Comparison of ENCODE assay signal across 18 cellular contexts in the genomic region with DNA sequence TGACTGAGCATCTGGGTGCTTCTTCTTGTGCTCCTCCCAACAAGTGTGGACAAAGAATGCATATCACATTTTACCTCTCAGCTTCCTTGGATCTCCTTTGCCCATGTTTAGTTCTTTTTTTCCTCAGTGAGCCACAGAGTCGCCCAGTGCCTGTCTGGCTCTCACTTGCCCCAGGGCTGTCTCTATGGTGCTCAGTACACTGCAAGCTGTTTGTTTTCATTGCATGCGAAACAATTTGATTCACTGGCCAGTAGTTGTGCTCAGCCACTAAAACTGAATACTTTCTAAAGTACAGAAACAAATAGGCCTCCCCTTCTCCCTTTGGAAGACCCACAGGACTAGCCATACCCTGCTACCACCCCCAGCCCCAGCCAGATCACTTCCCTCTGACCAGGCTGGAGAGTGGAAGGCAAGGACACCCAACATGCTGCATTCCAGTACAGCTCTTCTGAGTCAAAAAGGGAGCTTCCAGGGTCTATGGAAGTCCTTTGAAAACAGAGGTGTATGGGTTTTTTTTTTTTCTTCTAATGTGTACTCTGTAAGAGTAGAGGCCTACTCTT. TPM values are rescaled to one million over a fixed set of nuclear protein-coding genes. Genes with fewer than 3 reads are reported as not detected.
DNase-seq lines count a peak whose midpoint lies in the region; ATAC-seq, FAIRE-seq and TF ChIP-seq lines count a peak whose summit lies in the region.
"Had no signal": no experiment of that assay in that cellular context is flagged by ENCODE, and none has a peak within 500 bp of the region (broad histone marks: within the 10 kb centered on the region; RNA-seq: fewer than 3 reads in every experiment).

No MANE protein-coding gene starts in this region.

- no peak for DNase-seq in GM19239 (ENCODE audit: insufficient read length, low spot score)
- no peak for DNase-seq in WTC11 (ENCODE audit: low spot score)
- DNase-seq in endothelial cell (ENCODE audit: low spot score), result no peak
- no peak for DNase-seq in osteocyte (ENCODE audit: extremely low spot score, unreplicated experiment)
- no peak for DNase-seq in AML-193 (lab: John Stamatoyannopoulos, UW)
- no peak for DNase-seq in HPDE6-E6E7 (ENCODE audit: extremely low spot score)
- no peak for DNase-seq in NCI-H446 (lab: John Stamatoyannopoulos, UW)
- DNase-seq: activated CD4-positive, CD25-positive, alpha-beta regulatory T cell treated with anti-CD3 and anti-CD28 coated beads, Interleukin-2, amount 50 U/mL, for 72 hours; gastrocnemius medialis; Kasumi-1; left colon; NCI-H2171; occipital lobe; OCI-M1; right cardiac atrium had no signal

- H3K9me3 Mint-ChIP-seq in WTC11 (no peaks in the 10 kb centered on the region), endothelial cell (ENCODE audit: unreplicated experiment) (no peaks in the 10 kb centered on the region), osteocyte (ENCODE audit: unreplicated experiment) (no peaks in the 10 kb centered on the region)
- H3K9me3 Mint-ChIP-seq: activated T-helper 17 cell treated with anti-CD3 and anti-CD28 coated beads, Interleukin-2, amount 50 U/mL, for 72 hours had no signal

- H3K27me3 Mint-ChIP-seq in WTC11 (ENCODE audit: low read depth), result no peaks in the 10 kb centered on the region; the same call in 1 of the 2 replicates
- H3K27me3 Mint-ChIP-seq in endothelial cell (ENCODE audit: unreplicated experiment), result peaks cover 5% of the 10 kb centered on the region
- H3K27me3 Mint-ChIP-seq in osteocyte (ENCODE audit: unreplicated experiment), result no peaks in the 10 kb centered on the region

- CTCF ChIA-PET in WTC11 (lab: Charles Lee), result no interaction called here

- POLR2A ChIA-PET in WTC11 (lab: Charles Lee), result no interaction called here

- H3K4me3 Mint-ChIP-seq in WTC11 (no peak overlapping the region), endothelial cell (ENCODE audit: unreplicated experiment) (peak overlapping the region; percentile 5), osteocyte (ENCODE audit: unreplicated experiment) (peak overlapping the region; percentile 56)
- H3K4me3 Mint-ChIP-seq: activated T-helper 17 cell treated with anti-CD3 and anti-CD28 coated beads, Interleukin-2, amount 50 U/mL, for 72 hours had no signal

- peak overlapping the region; percentile 28; the same call in 1 of the 2 replicates for H3K27ac Mint-ChIP-seq in WTC11
- no peak overlapping the region for H3K27ac Mint-ChIP-seq in endothelial cell (ENCODE audit: unreplicated experiment)
- peak overlapping the region; percentile 83 for H3K27ac Mint-ChIP-seq in osteocyte (ENCODE audit: unreplicated experiment)
- H3K27ac Mint-ChIP-seq: activated T-helper 17 cell treated with anti-CD3 and anti-CD28 coated beads, Interleukin-2, amount 50 U/mL, for 72 hours had no signal

- ATAC-seq in WTC11 (no peak), HG03565 (IDR thresholded peaks at IDR 0.05; ENCODE audit: unreplicated experiment) (no peak)
- ATAC-seq: activated T-helper 17 cell treated with anti-CD3 and anti-CD28 coated beads, Interleukin-2, amount 50 U/mL, for 72 hours; gastrocnemius medialis; left colon; right cardiac atrium had no signal

- H3K36me3 Mint-ChIP-seq in WTC11, result peaks cover 9% of the 10 kb centered on the region
- peaks cover 10% of the 10 kb centered on the region for H3K36me3 Mint-ChIP-seq in endothelial cell (ENCODE audit: low read depth, unreplicated experiment)
- peaks cover 29% of the 10 kb centered on the region for H3K36me3 Mint-ChIP-seq in osteocyte (ENCODE audit: unreplicated experiment)

- H3K4me1 Mint-ChIP-seq in WTC11 (peaks cover 57% of the 10 kb centered on the region), endothelial cell (ENCODE audit: unreplicated experiment) (peaks cover 55% of the 10 kb centered on the region), osteocyte (ENCODE audit: unreplicated experiment) (peaks cover 74% of the 10 kb centered on the region)

- peak; percentile 18 for FAIRE-seq in GM19239 (lab: Jason Lieb, UNC)
- FAIRE-seq: urothelium cell line had no signal

- TF ChIP-seq CTCF in WTC11 (IDR thresholded peaks at IDR 0.05) (no peak), endothelial cell (IDR thresholded peaks at IDR 0.05; ENCODE audit: unreplicated experiment) (no peak), osteocyte (IDR thresholded peaks at IDR 0.05) (no peak)

TF ChIP-seq in WTC11, 78 proteins besides CTCF, POLR2A, EP300 and RAD21:
- TF ChIP-seq NFYB (CRISPR knock-in tag; conservative IDR thresholded peaks at IDR 0.05; ENCODE audit: low read depth) (no peak), FOXP1 (CRISPR knock-in tag; IDR thresholded peaks at IDR 0.05; ENCODE audit: borderline replicate concordance) (no peak), SMAD4 (CRISPR knock-in tag; IDR thresholded peaks at IDR 0.05) (no peak), JUN (CRISPR knock-in tag; IDR thresholded peaks at IDR 0.05) (no peak), NFE2L1 (CRISPR knock-in tag; IDR thresholded peaks at IDR 0.05) (no peak), NR1H2 (CRISPR knock-in tag; IDR thresholded peaks at IDR 0.05) (no peak), ZNF317 (CRISPR knock-in tag; IDR thresholded peaks at IDR 0.05; ENCODE audit: borderline replicate concordance, low read depth) (no peak), ESRRA (CRISPR knock-in tag; IDR thresholded peaks at IDR 0.05; ENCODE audit: borderline replicate concordance) (no peak), PRRX2 (CRISPR knock-in tag; IDR thresholded peaks at IDR 0.05) (no peak), ELF4 (CRISPR knock-in tag; IDR thresholded peaks at IDR 0.05; ENCODE audit: low read depth) (no peak), ZNF423 (CRISPR knock-in tag; IDR thresholded peaks at IDR 0.05) (no peak), TP53 (CRISPR knock-in tag; IDR thresholded peaks at IDR 0.05) (no peak), ZBTB21 (CRISPR knock-in tag; IDR thresholded peaks at IDR 0.05; ENCODE audit: borderline replicate concordance) (no peak), ZNF219 (CRISPR knock-in tag; IDR thresholded peaks at IDR 0.05; ENCODE audit: borderline replicate concordance) (no peak)
- TF ChIP-seq, protein P1, sequence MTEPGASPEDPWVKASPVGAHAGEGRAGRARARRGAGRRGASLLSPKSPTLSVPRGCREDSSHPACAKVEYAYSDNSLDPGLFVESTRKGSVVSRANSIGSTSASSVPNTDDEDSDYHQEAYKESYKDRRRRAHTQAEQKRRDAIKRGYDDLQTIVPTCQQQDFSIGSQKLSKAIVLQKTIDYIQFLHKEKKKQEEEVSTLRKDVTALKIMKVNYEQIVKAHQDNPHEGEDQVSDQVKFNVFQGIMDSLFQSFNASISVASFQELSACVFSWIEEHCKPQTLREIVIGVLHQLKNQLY (CRISPR knock-in tag; IDR thresholded peaks at IDR 0.05), result no peak
- TF ChIP-seq, protein P2, sequence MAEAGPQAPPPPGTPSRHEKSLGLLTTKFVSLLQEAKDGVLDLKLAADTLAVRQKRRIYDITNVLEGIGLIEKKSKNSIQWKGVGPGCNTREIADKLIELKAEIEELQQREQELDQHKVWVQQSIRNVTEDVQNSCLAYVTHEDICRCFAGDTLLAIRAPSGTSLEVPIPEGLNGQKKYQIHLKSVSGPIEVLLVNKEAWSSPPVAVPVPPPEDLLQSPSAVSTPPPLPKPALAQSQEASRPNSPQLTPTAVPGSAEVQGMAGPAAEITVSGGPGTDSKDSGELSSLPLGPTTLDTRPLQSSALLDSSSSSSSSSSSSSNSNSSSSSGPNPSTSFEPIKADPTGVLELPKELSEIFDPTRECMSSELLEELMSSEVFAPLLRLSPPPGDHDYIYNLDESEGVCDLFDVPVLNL (CRISPR knock-in tag; IDR thresholded peaks at IDR 0.05; ENCODE audit: borderline replicate concordance, low read depth), result no peak
- TF ChIP-seq, protein P3, sequence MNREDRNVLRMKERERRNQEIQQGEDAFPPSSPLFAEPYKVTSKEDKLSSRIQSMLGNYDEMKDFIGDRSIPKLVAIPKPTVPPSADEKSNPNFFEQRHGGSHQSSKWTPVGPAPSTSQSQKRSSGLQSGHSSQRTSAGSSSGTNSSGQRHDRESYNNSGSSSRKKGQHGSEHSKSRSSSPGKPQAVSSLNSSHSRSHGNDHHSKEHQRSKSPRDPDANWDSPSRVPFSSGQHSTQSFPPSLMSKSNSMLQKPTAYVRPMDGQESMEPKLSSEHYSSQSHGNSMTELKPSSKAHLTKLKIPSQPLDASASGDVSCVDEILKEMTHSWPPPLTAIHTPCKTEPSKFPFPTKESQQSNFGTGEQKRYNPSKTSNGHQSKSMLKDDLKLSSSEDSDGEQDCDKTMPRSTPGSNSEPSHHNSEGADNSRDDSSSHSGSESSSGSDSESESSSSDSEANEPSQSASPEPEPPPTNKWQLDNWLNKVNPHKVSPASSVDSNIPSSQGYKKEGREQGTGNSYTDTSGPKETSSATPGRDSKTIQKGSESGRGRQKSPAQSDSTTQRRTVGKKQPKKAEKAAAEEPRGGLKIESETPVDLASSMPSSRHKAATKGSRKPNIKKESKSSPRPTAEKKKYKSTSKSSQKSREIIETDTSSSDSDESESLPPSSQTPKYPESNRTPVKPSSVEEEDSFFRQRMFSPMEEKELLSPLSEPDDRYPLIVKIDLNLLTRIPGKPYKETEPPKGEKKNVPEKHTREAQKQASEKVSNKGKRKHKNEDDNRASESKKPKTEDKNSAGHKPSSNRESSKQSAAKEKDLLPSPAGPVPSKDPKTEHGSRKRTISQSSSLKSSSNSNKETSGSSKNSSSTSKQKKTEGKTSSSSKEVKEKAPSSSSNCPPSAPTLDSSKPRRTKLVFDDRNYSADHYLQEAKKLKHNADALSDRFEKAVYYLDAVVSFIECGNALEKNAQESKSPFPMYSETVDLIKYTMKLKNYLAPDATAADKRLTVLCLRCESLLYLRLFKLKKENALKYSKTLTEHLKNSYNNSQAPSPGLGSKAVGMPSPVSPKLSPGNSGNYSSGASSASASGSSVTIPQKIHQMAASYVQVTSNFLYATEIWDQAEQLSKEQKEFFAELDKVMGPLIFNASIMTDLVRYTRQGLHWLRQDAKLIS (CRISPR knock-in tag; IDR thresholded peaks at IDR 0.05; ENCODE audit: borderline replicate concordance), result no peak
- TF ChIP-seq, protein P4, sequence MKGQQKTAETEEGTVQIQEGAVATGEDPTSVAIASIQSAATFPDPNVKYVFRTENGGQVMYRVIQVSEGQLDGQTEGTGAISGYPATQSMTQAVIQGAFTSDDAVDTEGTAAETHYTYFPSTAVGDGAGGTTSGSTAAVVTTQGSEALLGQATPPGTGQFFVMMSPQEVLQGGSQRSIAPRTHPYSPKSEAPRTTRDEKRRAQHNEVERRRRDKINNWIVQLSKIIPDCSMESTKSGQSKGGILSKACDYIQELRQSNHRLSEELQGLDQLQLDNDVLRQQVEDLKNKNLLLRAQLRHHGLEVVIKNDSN (CRISPR knock-in tag; IDR thresholded peaks at IDR 0.05), result no peak

RNA-seq across cellular contexts. Expression of a gene that starts 3.8 kb away (rescaled TPM):
- total RNA-seq in WTC11 (2021), result 34.4 to 40.6 TPM (median 36.6 TPM) in 3 replicates
- 47.6 TPM for total RNA-seq in endothelial cell (ENCODE audit: unreplicated experiment)
- total RNA-seq in osteocyte, result 110 and 113 TPM in 2 replicates
